ENCODE assay signal across 8 cellular contexts in genomic region chr20:63625771-63626423, GRCh38.
DNase-seq lines count a peak whose midpoint lies in the region; ATAC-seq and TF ChIP-seq lines count a peak whose summit lies in the region.

No MANE protein-coding gene starts in this region.

- peaks cover 42% of the 10 kb centered on the region for H3K36me3 Mint-ChIP-seq in stimulated activated effector memory CD8-positive, alpha-beta T cell treated with anti-CD3 and anti-CD28 coated beads, Interleukin-12 subunit alpha, Interleukin-12 subunit beta, amount 100 ng/mL, for 72 hours

- peaks cover 65% of the 10 kb centered on the region for H3K79me2 ChIP-seq in MM.1S (ENCODE audit: low read length)

- H3F3A ChIP-seq in MM.1S (ENCODE audit: insufficient read depth, low read length): no peaks in the 10 kb centered on the region

- H3K27me3 ChIP-seq in GM06990 (replicated peaks; ENCODE audit: control insufficient read depth, insufficient read depth, low read length): no peaks in the 10 kb centered on the region
- H3K27me3 ChIP-seq in MM.1S (replicated peaks; ENCODE audit: insufficient read depth, low read length): no peaks in the 10 kb centered on the region

- peaks cover 4% of the 10 kb centered on the region; the same call in 1 of the 2 replicates for H4K20me1 ChIP-seq in MM.1S (ENCODE audit: insufficient read depth, low read length)

- H3K9ac ChIP-seq in MM.1S (ENCODE audit: low read length): peak overlapping the region; percentile 98

- H3K27ac ChIP-seq in MM.1S (ENCODE audit: low read length): peak overlapping the region; percentile 68; the same call in 1 of the 2 replicates
- peak overlapping the region; percentile 92 for H3K27ac ChIP-seq in angular gyrus (ENCODE audit: low read depth, low read length)

- peaks cover 33% of the 10 kb centered on the region for H3K4me1 Mint-ChIP-seq in stimulated activated effector memory CD8-positive, alpha-beta T cell treated with anti-CD3 and anti-CD28 coated beads, Interleukin-12 subunit alpha, Interleukin-12 subunit beta, amount 100 ng/mL, for 72 hours

- H3K9me2 ChIP-seq in MM.1S (replicated peaks; ENCODE audit: insufficient read depth, low read length): no peaks in the 10 kb centered on the region

- H3K9me3 ChIP-seq in MM.1S (replicated peaks; ENCODE audit: insufficient read depth, low read length) (no peaks in the 10 kb centered on the region), iPS-18c (ENCODE audit: control insufficient read depth, insufficient read depth, low read length) (peaks cover 2% of the 10 kb centered on the region)

- H3K4me2 ChIP-seq in MM.1S (ENCODE audit: low read depth, low read length): peak overlapping the region; percentile 99

- H3K4me3 ChIP-seq in GM06990 (replicated peaks; ENCODE audit: low read depth, low read length) (peak overlapping the region; percentile 84), MM.1S (ENCODE audit: low read length) (peak overlapping the region; percentile 78), iPS-18c (ENCODE audit: insufficient read depth, low read depth, low read length) (peak overlapping the region; percentile 82)

- no peak for ATAC-seq in stimulated activated effector memory CD8-positive, alpha-beta T cell treated with anti-CD3 and anti-CD28 coated beads, Interleukin-12 subunit alpha, Interleukin-12 subunit beta, amount 100 ng/mL, for 72 hours

- H3K36me3 ChIP-seq in GM06990 (ENCODE audit: control insufficient read depth, insufficient read depth, low read length) (no peaks in the 10 kb centered on the region), MM.1S (replicated peaks; ENCODE audit: insufficient read depth, low read length) (no peaks in the 10 kb centered on the region)

- peak overlapping the region; percentile 58 for H2AFZ ChIP-seq in MM.1S (ENCODE audit: low read length)

- peak overlapping the region; percentile 75 for H3K4me3 Mint-ChIP-seq in stimulated activated effector memory CD8-positive, alpha-beta T cell treated with anti-CD3 and anti-CD28 coated beads, Interleukin-12 subunit alpha, Interleukin-12 subunit beta, amount 100 ng/mL, for 72 hours

- no peak for TF ChIP-seq CTCF in GM06990 (IDR thresholded peaks at IDR 0.05; ENCODE audit: insufficient read depth, low read length, poor library complexity, severe bottlenecking)
- TF ChIP-seq CTCF in MM.1S (IDR thresholded peaks at IDR 0.05; ENCODE audit: low read length): no peak

- peak overlapping the region; percentile 88 for H3K27ac Mint-ChIP-seq in stimulated activated effector memory CD8-positive, alpha-beta T cell treated with anti-CD3 and anti-CD28 coated beads, Interleukin-12 subunit alpha, Interleukin-12 subunit beta, amount 100 ng/mL, for 72 hours

- DNase-seq in GM06990 (ENCODE audit: extremely low read depth, insufficient read length): peak; percentile 69
- peak; percentile 38 for DNase-seq in MM.1S
- no peak for DNase-seq in stimulated activated effector memory CD8-positive, alpha-beta T cell treated with anti-CD3 and anti-CD28 coated beads, Interleukin-12 subunit alpha, Interleukin-12 subunit beta, amount 100 ng/mL, for 72 hours (ENCODE audit: low spot score in 2 of 2)
- no peak for DNase-seq in midbrain (lab: John Stamatoyannopoulos, UW)
- no peak for DNase-seq in stimulated activated naive CD4-positive, alpha-beta T cell treated with Interleukin-2 at 50 U/mL for 16 hours (lab: John Stamatoyannopoulos, UW)
- no peak for DNase-seq in NCI-H446 (lab: John Stamatoyannopoulos, UW)

- no peaks in the 10 kb centered on the region for H3K4me1 ChIP-seq in MM.1S (ENCODE audit: low read length)

- no peaks in the 10 kb centered on the region for H3K9me3 Mint-ChIP-seq in stimulated activated effector memory CD8-positive, alpha-beta T cell treated with anti-CD3 and anti-CD28 coated beads, Interleukin-12 subunit alpha, Interleukin-12 subunit beta, amount 100 ng/mL, for 72 hours

Comparison
In these comparisons a context has a peak if more than half of its experiments do, and no peak if none do; other contexts are left out.
1. DNase-seq: peak in GM06990 (single experiment) and MM.1S (single experiment); none in stimulated activated effector memory CD8-positive, alpha-beta T cell treated with anti-CD3 and anti-CD28 coated beads, Interleukin-12 subunit alpha, Interleukin-12 subunit beta, amount 100 ng/mL, for 72 hours (0 of 2), midbrain (single experiment), stimulated activated naive CD4-positive, alpha-beta T cell treated with Interleukin-2 at 50 U/mL for 16 hours (single experiment) and NCI-H446 (0 of 2).
2. Peak in every context shown above with its lines, with median percentiles within 50 percentile points of each other: H3K4me3 ChIP-seq.